Comparison of ENCODE assay signal across 21 cellular contexts in the genomic region with DNA sequence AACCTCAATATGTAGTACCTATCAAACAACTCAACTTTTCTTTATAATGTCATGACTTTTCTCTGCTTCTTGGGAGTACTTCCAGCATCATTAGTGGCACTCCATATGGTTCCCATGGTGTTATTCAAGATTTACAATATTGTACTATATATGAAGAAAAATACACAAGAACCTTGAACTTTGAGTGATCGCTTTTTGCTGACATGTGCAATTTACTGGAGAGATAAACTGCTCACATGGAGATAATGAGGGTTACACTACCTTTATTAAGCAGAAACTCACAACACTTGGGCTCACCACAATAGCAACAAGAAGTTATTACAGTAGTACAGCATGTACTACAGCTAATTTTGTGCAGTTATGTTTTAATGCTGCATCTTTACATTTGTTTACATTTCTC.
DNase-seq lines count a peak whose midpoint lies in the region; ATAC-seq, FAIRE-seq and TF ChIP-seq lines count a peak whose summit lies in the region.
"Had no signal": no experiment of that assay in that cellular context is flagged by ENCODE, and none has a peak within 500 bp of the region (broad histone marks: within the 10 kb centered on the region; RNA-seq: fewer than 3 reads in every experiment).

No MANE protein-coding gene starts in this region.

- no peak overlapping the region for H3K9ac ChIP-seq in K562 (ENCODE audit: insufficient read depth in 1 of 2, low read depth in 2 of 2, low read length in 2 of 2)
- H3K9ac ChIP-seq: BLaER1 had no signal

- H3K4me1 ChIP-seq in A549, result no peaks in the 10 kb centered on the region
- no peaks in the 10 kb centered on the region for H3K4me1 ChIP-seq in K562 (replicated peaks in 1 of 2; ENCODE audit: control insufficient read depth in 2 of 2, insufficient read depth in 2 of 2, low read length in 2 of 2)
- H3K4me1 ChIP-seq in ascending aorta, result no peaks in the 10 kb centered on the region
- H3K4me1 ChIP-seq: BE2C had no signal

- TF ChIP-seq RAD21 in A549 (conservative IDR thresholded peaks at IDR 0.05 in 1 of 2, IDR thresholded peaks at IDR 0.05 in 1 of 2), result no peak
- TF ChIP-seq RAD21 in K562 (CRISPR knock-in tag; conservative IDR thresholded peaks at IDR 0.05 in 1 of 2, IDR thresholded peaks at IDR 0.05 in 1 of 2), result no peak

- no peak for ATAC-seq in activated T-cell treated with anti-CD3 and anti-CD28 coated beads, Interleukin-2, amount 50 U/mL, for 72 hours (replicated peaks in 1 of 2)
- ATAC-seq in A549 (no peak), K562 (no peak), SK-N-SH treated with all-trans-retinoic acid at 6 μM for 48 hours (no peak)

- WGBS in A549 (ENCODE audit: missing lambda C conversion rate), result 42% methylated on average over 1 of the region's 1 CpG
- 0% methylated on average over 1 of the region's 1 CpG for WGBS in K562 (ENCODE audit: insufficient coverage, low coverage, missing lambda C conversion rate)

- CTCF ChIA-PET in A549 (lab: Yijun Ruan, JAX), result no interaction called here
- CTCF ChIA-PET in K562 (lab: Yijun Ruan, JAX; ENCODE audit: low intra/inter-chr PET ratio), result no interaction called here

- no peak overlapping the region for H3K4me2 ChIP-seq in A549
- H3K4me2 ChIP-seq in K562 (ENCODE audit: insufficient read depth, low read length), result no peak overlapping the region
- H3K4me2 ChIP-seq: BLaER1 had no signal

- H3K27me3 Mint-ChIP-seq in activated T-cell treated with anti-CD3 and anti-CD28 coated beads, Interleukin-2, amount 50 U/mL, for 72 hours (ENCODE audit: low read depth), result no peaks in the 10 kb centered on the region
- H3K27me3 Mint-ChIP-seq: CD4-positive, alpha-beta memory T cell; CD4-positive, CD25-positive, alpha-beta regulatory T cell; CD8-positive, alpha-beta memory T cell had no signal

- TF ChIP-seq POLR2A in A549 (IDR thresholded peaks at IDR 0.05; ENCODE audit: low read length), result no peak
- no peak for TF ChIP-seq POLR2A in K562 (conservative IDR thresholded peaks at IDR 0.05)

- H3K27ac Mint-ChIP-seq in activated T-cell treated with anti-CD3 and anti-CD28 coated beads, Interleukin-2, amount 50 U/mL, for 72 hours, result peak overlapping the region; percentile 54
- H3K27ac Mint-ChIP-seq: CD14-positive monocyte; CD4-positive, alpha-beta memory T cell; CD4-positive, CD25-positive, alpha-beta regulatory T cell; CD8-positive, alpha-beta memory T cell had no signal

- H3K9me1 ChIP-seq in K562 (ENCODE audit: control insufficient read depth, insufficient read depth, low read length), result no peaks in the 10 kb centered on the region

- H4K20me1 ChIP-seq in K562 (replicated peaks; ENCODE audit: control insufficient read depth, insufficient read depth, low read length), result no peaks in the 10 kb centered on the region
- H4K20me1 ChIP-seq: BLaER1 had no signal

- peaks cover 0 to 1% of the 10 kb centered on the region in 2 donors for H3K36me3 Mint-ChIP-seq in activated T-cell treated with anti-CD3 and anti-CD28 coated beads, Interleukin-2, amount 50 U/mL, for 72 hours (ENCODE audit: insufficient read depth in 2 of 2)
- H3K36me3 Mint-ChIP-seq: CD14-positive monocyte; CD4-positive, alpha-beta memory T cell; CD4-positive, CD25-positive, alpha-beta regulatory T cell; CD8-positive, alpha-beta memory T cell had no signal

- H3K4me3 Mint-ChIP-seq in activated T-cell treated with anti-CD3 and anti-CD28 coated beads, Interleukin-2, amount 50 U/mL, for 72 hours, result no peak overlapping the region
- H3K4me3 Mint-ChIP-seq: CD14-positive monocyte; CD4-positive, alpha-beta memory T cell; CD4-positive, CD25-positive, alpha-beta regulatory T cell; CD8-positive, alpha-beta memory T cell had no signal

- DNase-seq in activated T-cell treated with anti-CD3 and anti-CD28 coated beads, Interleukin-2, amount 50 U/mL, for 72 hours, result no peak
- no peak for DNase-seq in activated T-cell treated with anti-CD3 and anti-CD28 coated beads, Interleukin-2, amount 50 U/mL, for 48 hours
- no peak for DNase-seq in A549 (ENCODE audit: low read depth in 1 of 2, low spot score in 1 of 2)
- DNase-seq in K562 (ENCODE audit: extremely low read depth in 1 of 4, low spot score in 3 of 4), result no peak
- DNase-seq in ascending aorta (ENCODE audit: low spot score in 2 of 2), result no peak
- DNase-seq: ACHN; BE2C; C1 segment of cervical spinal cord; CD4-positive, alpha-beta memory T cell; CD4-positive, CD25-positive, alpha-beta regulatory T cell; CD8-positive, alpha-beta memory T cell; COR-L47; DMS79 treated with DMSO at 0.1 percent for 48 hours; GF-D8 had no signal

- no peaks in the 10 kb centered on the region for H3K36me3 ChIP-seq in K562 (ENCODE audit: control insufficient read depth, insufficient read depth, low read length)
- H3K36me3 ChIP-seq in ascending aorta, result no peaks in the 10 kb centered on the region
- H3K36me3 ChIP-seq: BE2C, BLaER1 had no signal

- BruUV-seq in K562 (replicated peaks; lab: Mats Ljungman, UMichigan), result no TSS peak

- TF ChIP-seq EP300 in A549 (IDR thresholded peaks at IDR 0.05), result no peak
- no peak for TF ChIP-seq EP300 in K562 (IDR thresholded peaks at IDR 0.05; ENCODE audit: low read length)

- POLR2A ChIA-PET in A549 (lab: Yijun Ruan, JAX) (no interaction called here), K562 (lab: Yijun Ruan, JAX) (no interaction called here)

- 0 out of 3 replicates have a peak, but pooled peaks cover 2% of the 10 kb centered on the region for H3K9me3 ChIP-seq in A549
- H3K9me3 ChIP-seq in K562 (replicated peaks; ENCODE audit: control insufficient read depth, insufficient read depth, low read depth, low read length), result peaks cover 2% of the 10 kb centered on the region; the same call in 1 of the 2 replicates
- H3K9me3 ChIP-seq in ascending aorta, result peaks cover 0 to 4% of the 10 kb centered on the region in 2 donors
- H3K9me3 ChIP-seq: BE2C, BLaER1 had no signal

- H2AFZ ChIP-seq in K562 (ENCODE audit: low read depth, low read length), result no peak overlapping the region

- TF ChIP-seq CTCF in A549 (IDR thresholded peaks at IDR 0.05), result no peak
- no peak for TF ChIP-seq CTCF in K562 (IDR thresholded peaks at IDR 0.05 in 2 of 3, conservative IDR thresholded peaks at IDR 0.05 in 1 of 3; ENCODE audit: insufficient read depth in 2 of 3, low read depth in 1 of 3, low read length in 3 of 3)
- no peak for TF ChIP-seq CTCF in ascending aorta (IDR thresholded peaks at IDR 0.05)

- H3K4me3 ChIP-seq in A549, result no peak overlapping the region
- no peak overlapping the region for H3K4me3 ChIP-seq in K562
- no peak overlapping the region for H3K4me3 ChIP-seq in ascending aorta
- H3K4me3 ChIP-seq: BLaER1 had no signal

- intact Hi-C loops in K562 (cut with micrococcal nuclease) (no loop called here), ascending aorta (cut with DNase I) (no loop called here)

- no peaks in the 10 kb centered on the region for H3K79me2 ChIP-seq in K562 (ENCODE audit: control insufficient read depth, insufficient read depth, low read length)

- peaks cover 0 to 6% of the 10 kb centered on the region in 2 donors for H3K9me3 Mint-ChIP-seq in activated T-cell treated with anti-CD3 and anti-CD28 coated beads, Interleukin-2, amount 50 U/mL, for 72 hours

- no peaks in the 10 kb centered on the region for H3K4me1 Mint-ChIP-seq in activated T-cell treated with anti-CD3 and anti-CD28 coated beads, Interleukin-2, amount 50 U/mL, for 72 hours (ENCODE audit: low read depth)
- H3K4me1 Mint-ChIP-seq: CD14-positive monocyte; CD4-positive, alpha-beta memory T cell; CD4-positive, CD25-positive, alpha-beta regulatory T cell; CD8-positive, alpha-beta memory T cell had no signal

- in situ Hi-C loops in K562 (cut with MboI), result no loop called here

- H3K27me3 ChIP-seq in K562 (ENCODE audit: control insufficient read depth in 2 of 2, insufficient read depth in 2 of 2, low read length in 2 of 2), result no peaks in the 10 kb centered on the region
- H3K27me3 ChIP-seq in ascending aorta, result no peaks in the 10 kb centered on the region
- H3K27me3 ChIP-seq: BE2C, BLaER1 had no signal

- FAIRE-seq in A549 (lab: Jason Lieb, UNC) (no peak), K562 (lab: Jason Lieb, UNC) (no peak)
- FAIRE-seq: G401.6, GM12891, GM19239 had no signal

- no peak overlapping the region for H3K27ac ChIP-seq in A549
- H3K27ac ChIP-seq in K562 (ENCODE audit: extremely low read depth, low read depth, low read length), result no peak overlapping the region
- no peak overlapping the region for H3K27ac ChIP-seq in ascending aorta
- H3K27ac ChIP-seq: 22Rv1, BLaER1 had no signal

TF ChIP-seq in A549, 52 proteins besides CTCF, POLR2A, EP300 and RAD21:
- TF ChIP-seq MAFK (IDR thresholded peaks at IDR 0.05; ENCODE audit: partially characterized antibody), result peak; percentile 97
- no peak for TF ChIP-seq KDM1A (IDR thresholded peaks at IDR 0.05; ENCODE audit: low read depth)
- no peak for TF ChIP-seq HOXB13 (CRISPR knock-in tag; IDR thresholded peaks at IDR 0.05; ENCODE audit: low read depth)

TF ChIP-seq in K562, 482 proteins besides CTCF, POLR2A, EP300 and RAD21 (continues in another document):
- TF ChIP-seq ZNF316 (IDR thresholded peaks at IDR 0.05) (peak; percentile 65), MAFG (tag; conservative IDR thresholded peaks at IDR 0.05) (peak; percentile 77), MTA3 (IDR thresholded peaks at IDR 0.05; ENCODE audit: borderline replicate concordance) (no peak)

TF ChIP-seq in SK-N-SH treated with all-trans-retinoic acid at 6 μM for 48 hours, 23 proteins besides CTCF, POLR2A, EP300 and RAD21:
- no peak for TF ChIP-seq TCF4 (CRISPR knock-in tag; IDR thresholded peaks at IDR 0.05; ENCODE audit: borderline replicate concordance)
- TF ChIP-seq GLIS3 (CRISPR knock-in tag; IDR thresholded peaks at IDR 0.05), result no peak
